Comparison of ENCODE assay signal across 1 cellular context in the genomic region with DNA sequence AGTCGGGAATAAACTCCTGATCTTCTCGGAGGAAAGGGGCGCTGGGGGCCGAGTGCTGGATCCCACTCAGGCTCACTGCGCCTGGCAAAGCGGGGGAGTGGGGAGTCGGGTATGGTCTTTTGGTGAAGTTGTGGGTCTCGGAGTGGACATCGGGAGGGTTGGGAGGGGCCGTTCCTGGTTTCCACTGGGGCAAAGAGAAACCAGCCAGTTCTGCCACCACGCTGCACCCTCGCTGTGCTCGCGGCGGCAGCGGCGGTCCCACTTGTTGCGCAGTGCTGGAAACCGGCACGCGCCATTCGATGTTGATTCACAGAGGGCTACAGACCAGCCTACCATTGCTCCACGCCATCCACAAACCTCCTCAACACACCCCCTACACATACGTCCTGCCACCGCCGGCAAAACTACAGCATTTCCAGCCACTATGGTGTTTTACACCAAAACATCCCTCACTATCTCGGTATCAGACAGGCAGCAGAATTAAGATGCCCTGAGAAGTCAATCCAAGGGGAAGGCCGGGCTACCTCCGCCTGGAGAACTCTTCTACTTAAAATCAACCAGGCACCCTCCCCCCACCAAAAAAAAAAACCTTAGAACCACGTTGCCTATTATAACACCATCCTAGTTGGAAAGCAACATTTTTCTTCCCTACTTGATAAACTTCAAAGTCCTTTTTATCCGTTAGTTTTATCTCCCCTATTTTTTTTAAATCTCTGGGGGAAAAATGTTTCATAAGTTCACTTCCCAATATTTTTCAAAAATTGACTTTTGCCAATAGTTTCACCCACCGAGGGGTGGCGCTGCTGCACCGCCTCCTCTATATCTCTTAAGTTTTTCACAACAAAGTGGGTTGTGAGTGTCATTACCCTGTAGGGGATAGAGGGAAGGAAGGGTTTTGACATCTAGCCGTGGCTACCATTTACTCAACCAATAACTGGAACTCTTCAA.
TF ChIP-seq lines count a peak whose summit lies in the region.

No MANE protein-coding gene starts in this region.

TF ChIP-seq in HepG2, 621 proteins besides CTCF, POLR2A, EP300 and RAD21 (continued from another document and continues in another):
- TF ChIP-seq, protein P1, sequence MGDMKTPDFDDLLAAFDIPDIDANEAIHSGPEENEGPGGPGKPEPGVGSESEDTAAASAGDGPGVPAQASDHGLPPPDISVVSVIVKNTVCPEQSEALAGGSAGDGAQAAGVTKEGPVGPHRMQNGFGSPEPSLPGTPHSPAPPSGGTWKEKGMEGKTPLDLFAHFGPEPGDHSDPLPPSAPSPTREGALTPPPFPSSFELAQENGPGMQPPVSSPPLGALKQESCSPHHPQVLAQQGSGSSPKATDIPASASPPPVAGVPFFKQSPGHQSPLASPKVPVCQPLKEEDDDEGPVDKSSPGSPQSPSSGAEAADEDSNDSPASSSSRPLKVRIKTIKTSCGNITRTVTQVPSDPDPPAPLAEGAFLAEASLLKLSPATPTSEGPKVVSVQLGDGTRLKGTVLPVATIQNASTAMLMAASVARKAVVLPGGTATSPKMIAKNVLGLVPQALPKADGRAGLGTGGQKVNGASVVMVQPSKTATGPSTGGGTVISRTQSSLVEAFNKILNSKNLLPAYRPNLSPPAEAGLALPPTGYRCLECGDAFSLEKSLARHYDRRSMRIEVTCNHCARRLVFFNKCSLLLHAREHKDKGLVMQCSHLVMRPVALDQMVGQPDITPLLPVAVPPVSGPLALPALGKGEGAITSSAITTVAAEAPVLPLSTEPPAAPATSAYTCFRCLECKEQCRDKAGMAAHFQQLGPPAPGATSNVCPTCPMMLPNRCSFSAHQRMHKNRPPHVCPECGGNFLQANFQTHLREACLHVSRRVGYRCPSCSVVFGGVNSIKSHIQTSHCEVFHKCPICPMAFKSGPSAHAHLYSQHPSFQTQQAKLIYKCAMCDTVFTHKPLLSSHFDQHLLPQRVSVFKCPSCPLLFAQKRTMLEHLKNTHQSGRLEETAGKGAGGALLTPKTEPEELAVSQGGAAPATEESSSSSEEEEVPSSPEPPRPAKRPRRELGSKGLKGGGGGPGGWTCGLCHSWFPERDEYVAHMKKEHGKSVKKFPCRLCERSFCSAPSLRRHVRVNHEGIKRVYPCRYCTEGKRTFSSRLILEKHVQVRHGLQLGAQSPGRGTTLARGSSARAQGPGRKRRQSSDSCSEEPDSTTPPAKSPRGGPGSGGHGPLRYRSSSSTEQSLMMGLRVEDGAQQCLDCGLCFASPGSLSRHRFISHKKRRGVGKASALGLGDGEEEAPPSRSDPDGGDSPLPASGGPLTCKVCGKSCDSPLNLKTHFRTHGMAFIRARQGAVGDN (CRISPR knock-in tag; IDR thresholded peaks at IDR 0.05) = peak; percentile 68
- TF ChIP-seq ZBTB7A (CRISPR knock-in tag; IDR thresholded peaks at IDR 0.05) = no peak
- no peak for TF ChIP-seq FOXM1 (CRISPR knock-in tag; IDR thresholded peaks at IDR 0.05)
- TF ChIP-seq PCBP1 (IDR thresholded peaks at IDR 0.05; ENCODE audit: borderline replicate concordance, low read depth, low read length) = peak; percentile 67; the same call in 1 of the 2 replicates
- TF ChIP-seq ZNF136 (CRISPR knock-in tag; IDR thresholded peaks at IDR 0.05; ENCODE audit: low read depth) = no peak
- TF ChIP-seq, protein P2, sequence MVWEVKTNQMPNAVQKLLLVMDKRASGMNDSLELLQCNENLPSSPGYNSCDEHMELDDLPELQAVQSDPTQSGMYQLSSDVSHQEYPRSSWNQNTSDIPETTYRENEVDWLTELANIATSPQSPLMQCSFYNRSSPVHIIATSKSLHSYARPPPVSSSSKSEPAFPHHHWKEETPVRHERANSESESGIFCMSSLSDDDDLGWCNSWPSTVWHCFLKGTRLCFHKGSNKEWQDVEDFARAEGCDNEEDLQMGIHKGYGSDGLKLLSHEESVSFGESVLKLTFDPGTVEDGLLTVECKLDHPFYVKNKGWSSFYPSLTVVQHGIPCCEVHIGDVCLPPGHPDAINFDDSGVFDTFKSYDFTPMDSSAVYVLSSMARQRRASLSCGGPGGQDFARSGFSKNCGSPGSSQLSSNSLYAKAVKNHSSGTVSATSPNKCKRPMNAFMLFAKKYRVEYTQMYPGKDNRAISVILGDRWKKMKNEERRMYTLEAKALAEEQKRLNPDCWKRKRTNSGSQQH (CRISPR knock-in tag; IDR thresholded peaks at IDR 0.05; ENCODE audit: low read depth) = no peak
- TF ChIP-seq ZBTB38 (CRISPR knock-in tag; IDR thresholded peaks at IDR 0.05) = no peak
- TF ChIP-seq RAD51 (IDR thresholded peaks at IDR 0.05; ENCODE audit: borderline replicate concordance) = no peak
- TF ChIP-seq, protein P3, sequence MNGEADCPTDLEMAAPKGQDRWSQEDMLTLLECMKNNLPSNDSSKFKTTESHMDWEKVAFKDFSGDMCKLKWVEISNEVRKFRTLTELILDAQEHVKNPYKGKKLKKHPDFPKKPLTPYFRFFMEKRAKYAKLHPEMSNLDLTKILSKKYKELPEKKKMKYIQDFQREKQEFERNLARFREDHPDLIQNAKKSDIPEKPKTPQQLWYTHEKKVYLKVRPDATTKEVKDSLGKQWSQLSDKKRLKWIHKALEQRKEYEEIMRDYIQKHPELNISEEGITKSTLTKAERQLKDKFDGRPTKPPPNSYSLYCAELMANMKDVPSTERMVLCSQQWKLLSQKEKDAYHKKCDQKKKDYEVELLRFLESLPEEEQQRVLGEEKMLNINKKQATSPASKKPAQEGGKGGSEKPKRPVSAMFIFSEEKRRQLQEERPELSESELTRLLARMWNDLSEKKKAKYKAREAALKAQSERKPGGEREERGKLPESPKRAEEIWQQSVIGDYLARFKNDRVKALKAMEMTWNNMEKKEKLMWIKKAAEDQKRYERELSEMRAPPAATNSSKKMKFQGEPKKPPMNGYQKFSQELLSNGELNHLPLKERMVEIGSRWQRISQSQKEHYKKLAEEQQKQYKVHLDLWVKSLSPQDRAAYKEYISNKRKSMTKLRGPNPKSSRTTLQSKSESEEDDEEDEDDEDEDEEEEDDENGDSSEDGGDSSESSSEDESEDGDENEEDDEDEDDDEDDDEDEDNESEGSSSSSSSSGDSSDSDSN (CRISPR knock-in tag; IDR thresholded peaks at IDR 0.05) = no peak
- 0 out of 2 replicates have a peak, but pooled peaks have one; percentile 39 for TF ChIP-seq ZNF34 (CRISPR knock-in tag; IDR thresholded peaks at IDR 0.05; ENCODE audit: borderline replicate concordance)
- TF ChIP-seq ZFP36 (IDR thresholded peaks at IDR 0.05; ENCODE audit: borderline replicate concordance, low read depth, low read length, partially characterized antibody) = no peak
- TF ChIP-seq ZEB1 (IDR thresholded peaks at IDR 0.05; ENCODE audit: insufficient replicate concordance, low read depth) = peak; percentile 76
- no peak for TF ChIP-seq CBX2 (IDR thresholded peaks at IDR 0.05; ENCODE audit: low read depth, low read length)
- no peak for TF ChIP-seq CBX2 (CRISPR knock-in tag; IDR thresholded peaks at IDR 0.05; ENCODE audit: low read depth)
- TF ChIP-seq KDM3A (CRISPR knock-in tag; IDR thresholded peaks at IDR 0.05; ENCODE audit: low read depth) = no peak
- TF ChIP-seq, protein P4, sequence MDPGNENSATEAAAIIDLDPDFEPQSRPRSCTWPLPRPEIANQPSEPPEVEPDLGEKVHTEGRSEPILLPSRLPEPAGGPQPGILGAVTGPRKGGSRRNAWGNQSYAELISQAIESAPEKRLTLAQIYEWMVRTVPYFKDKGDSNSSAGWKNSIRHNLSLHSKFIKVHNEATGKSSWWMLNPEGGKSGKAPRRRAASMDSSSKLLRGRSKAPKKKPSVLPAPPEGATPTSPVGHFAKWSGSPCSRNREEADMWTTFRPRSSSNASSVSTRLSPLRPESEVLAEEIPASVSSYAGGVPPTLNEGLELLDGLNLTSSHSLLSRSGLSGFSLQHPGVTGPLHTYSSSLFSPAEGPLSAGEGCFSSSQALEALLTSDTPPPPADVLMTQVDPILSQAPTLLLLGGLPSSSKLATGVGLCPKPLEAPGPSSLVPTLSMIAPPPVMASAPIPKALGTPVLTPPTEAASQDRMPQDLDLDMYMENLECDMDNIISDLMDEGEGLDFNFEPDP (CRISPR knock-in tag; conservative IDR thresholded peaks at IDR 0.05) = 0 out of 2 replicates have a peak, but pooled peaks have one; percentile 21
- no peak for TF ChIP-seq PAF1 (CRISPR knock-in tag; IDR thresholded peaks at IDR 0.05)
- TF ChIP-seq ZNF563 (CRISPR knock-in tag; IDR thresholded peaks at IDR 0.05) = 0 out of 2 replicates have a peak, but pooled peaks have one; percentile 49
- no peak for TF ChIP-seq ZSCAN22 (CRISPR knock-in tag; IDR thresholded peaks at IDR 0.05)
- TF ChIP-seq ARNT (IDR thresholded peaks at IDR 0.05) = no peak
- 0 out of 2 replicates have a peak, but pooled peaks have one; percentile 16 for TF ChIP-seq ZNF878 (CRISPR knock-in tag; IDR thresholded peaks at IDR 0.05)
- no peak for TF ChIP-seq ZNF263 (CRISPR knock-in tag; IDR thresholded peaks at IDR 0.05)
- TF ChIP-seq ZNF678 (CRISPR knock-in tag; IDR thresholded peaks at IDR 0.05) = no peak
- no peak for TF ChIP-seq TOE1 (CRISPR knock-in tag; IDR thresholded peaks at IDR 0.05)
- TF ChIP-seq, protein P5, sequence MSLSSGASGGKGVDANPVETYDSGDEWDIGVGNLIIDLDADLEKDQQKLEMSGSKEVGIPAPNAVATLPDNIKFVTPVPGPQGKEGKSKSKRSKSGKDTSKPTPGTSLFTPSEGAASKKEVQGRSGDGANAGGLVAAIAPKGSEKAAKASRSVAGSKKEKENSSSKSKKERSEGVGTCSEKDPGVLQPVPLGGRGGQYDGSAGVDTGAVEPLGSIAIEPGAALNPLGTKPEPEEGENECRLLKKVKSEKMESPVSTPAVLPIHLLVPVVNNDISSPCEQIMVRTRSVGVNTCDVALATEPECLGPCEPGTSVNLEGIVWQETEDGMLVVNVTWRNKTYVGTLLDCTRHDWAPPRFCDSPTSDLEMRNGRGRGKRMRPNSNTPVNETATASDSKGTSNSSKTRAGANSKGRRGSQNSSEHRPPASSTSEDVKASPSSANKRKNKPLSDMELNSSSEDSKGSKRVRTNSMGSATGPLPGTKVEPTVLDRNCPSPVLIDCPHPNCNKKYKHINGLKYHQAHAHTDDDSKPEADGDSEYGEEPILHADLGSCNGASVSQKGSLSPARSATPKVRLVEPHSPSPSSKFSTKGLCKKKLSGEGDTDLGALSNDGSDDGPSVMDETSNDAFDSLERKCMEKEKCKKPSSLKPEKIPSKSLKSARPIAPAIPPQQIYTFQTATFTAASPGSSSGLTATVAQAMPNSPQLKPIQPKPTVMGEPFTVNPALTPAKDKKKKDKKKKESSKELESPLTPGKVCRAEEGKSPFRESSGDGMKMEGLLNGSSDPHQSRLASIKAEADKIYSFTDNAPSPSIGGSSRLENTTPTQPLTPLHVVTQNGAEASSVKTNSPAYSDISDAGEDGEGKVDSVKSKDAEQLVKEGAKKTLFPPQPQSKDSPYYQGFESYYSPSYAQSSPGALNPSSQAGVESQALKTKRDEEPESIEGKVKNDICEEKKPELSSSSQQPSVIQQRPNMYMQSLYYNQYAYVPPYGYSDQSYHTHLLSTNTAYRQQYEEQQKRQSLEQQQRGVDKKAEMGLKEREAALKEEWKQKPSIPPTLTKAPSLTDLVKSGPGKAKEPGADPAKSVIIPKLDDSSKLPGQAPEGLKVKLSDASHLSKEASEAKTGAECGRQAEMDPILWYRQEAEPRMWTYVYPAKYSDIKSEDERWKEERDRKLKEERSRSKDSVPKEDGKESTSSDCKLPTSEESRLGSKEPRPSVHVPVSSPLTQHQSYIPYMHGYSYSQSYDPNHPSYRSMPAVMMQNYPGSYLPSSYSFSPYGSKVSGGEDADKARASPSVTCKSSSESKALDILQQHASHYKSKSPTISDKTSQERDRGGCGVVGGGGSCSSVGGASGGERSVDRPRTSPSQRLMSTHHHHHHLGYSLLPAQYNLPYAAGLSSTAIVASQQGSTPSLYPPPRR (CRISPR knock-in tag; IDR thresholded peaks at IDR 0.05; ENCODE audit: borderline replicate concordance) = 0 out of 2 replicates have a peak, but pooled peaks have one; percentile 23
- TF ChIP-seq ZNF333 (CRISPR knock-in tag; IDR thresholded peaks at IDR 0.05; ENCODE audit: borderline replicate concordance) = 0 out of 2 replicates have a peak, but pooled peaks have one; percentile 39
- peak; percentile 63; the same call in 1 of the 2 replicates for TF ChIP-seq TOPORS (CRISPR knock-in tag; IDR thresholded peaks at IDR 0.05)
- TF ChIP-seq MED1 (CRISPR knock-in tag; IDR thresholded peaks at IDR 0.05) = no peak; the same call in 1 of the 2 replicates
- TF ChIP-seq SRSF4 (IDR thresholded peaks at IDR 0.05; ENCODE audit: low read depth, low read length, poor library complexity, severe bottlenecking) = no peak
- peak; percentile 24; the same call in 1 of the 2 replicates for TF ChIP-seq ZSCAN29 (CRISPR knock-in tag; conservative IDR thresholded peaks at IDR 0.05)
- no peak for TF ChIP-seq ASH2L (IDR thresholded peaks at IDR 0.05; ENCODE audit: insufficient read length, low read depth, low read length)
- TF ChIP-seq, protein P6, sequence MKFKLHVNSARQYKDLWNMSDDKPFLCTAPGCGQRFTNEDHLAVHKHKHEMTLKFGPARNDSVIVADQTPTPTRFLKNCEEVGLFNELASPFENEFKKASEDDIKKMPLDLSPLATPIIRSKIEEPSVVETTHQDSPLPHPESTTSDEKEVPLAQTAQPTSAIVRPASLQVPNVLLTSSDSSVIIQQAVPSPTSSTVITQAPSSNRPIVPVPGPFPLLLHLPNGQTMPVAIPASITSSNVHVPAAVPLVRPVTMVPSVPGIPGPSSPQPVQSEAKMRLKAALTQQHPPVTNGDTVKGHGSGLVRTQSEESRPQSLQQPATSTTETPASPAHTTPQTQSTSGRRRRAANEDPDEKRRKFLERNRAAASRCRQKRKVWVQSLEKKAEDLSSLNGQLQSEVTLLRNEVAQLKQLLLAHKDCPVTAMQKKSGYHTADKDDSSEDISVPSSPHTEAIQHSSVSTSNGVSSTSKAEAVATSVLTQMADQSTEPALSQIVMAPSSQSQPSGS (CRISPR knock-in tag; IDR thresholded peaks at IDR 0.05) = no peak
- TF ChIP-seq FOXP1 (IDR thresholded peaks at IDR 0.05) = no peak
- no peak for TF ChIP-seq FOXP1 (CRISPR knock-in tag; IDR thresholded peaks at IDR 0.05)
- TF ChIP-seq ZNF619 (CRISPR knock-in tag; IDR thresholded peaks at IDR 0.05) = no peak
- 0 out of 2 replicates have a peak, but pooled peaks have one; percentile 58 for TF ChIP-seq HNRNPL (IDR thresholded peaks at IDR 0.05; ENCODE audit: low read depth, low read length)
- TF ChIP-seq ZNF33A (CRISPR knock-in tag; IDR thresholded peaks at IDR 0.05; ENCODE audit: borderline replicate concordance) = no peak
- TF ChIP-seq TSC22D2 (CRISPR knock-in tag; IDR thresholded peaks at IDR 0.05; ENCODE audit: borderline replicate concordance) = peak; percentile 48; the same call in 1 of the 2 replicates
- TF ChIP-seq ZNF446 (CRISPR knock-in tag; IDR thresholded peaks at IDR 0.05) = no peak; the same call in 1 of the 2 replicates
- no peak for TF ChIP-seq ZIK1 (CRISPR knock-in tag; IDR thresholded peaks at IDR 0.05; ENCODE audit: borderline replicate concordance, low read depth)
